In genomic region chr2:38406597-38407110, GRCh38 we compare ENCODE assay signal across 1 cellular context.
TF ChIP-seq lines count a peak whose summit lies in the region.

No MANE protein-coding gene starts in this region.

TF ChIP-seq in HepG2, 621 proteins besides CTCF, POLR2A, EP300 and RAD21 (continued from another document and continues in another):
- TF ChIP-seq, protein P1, sequence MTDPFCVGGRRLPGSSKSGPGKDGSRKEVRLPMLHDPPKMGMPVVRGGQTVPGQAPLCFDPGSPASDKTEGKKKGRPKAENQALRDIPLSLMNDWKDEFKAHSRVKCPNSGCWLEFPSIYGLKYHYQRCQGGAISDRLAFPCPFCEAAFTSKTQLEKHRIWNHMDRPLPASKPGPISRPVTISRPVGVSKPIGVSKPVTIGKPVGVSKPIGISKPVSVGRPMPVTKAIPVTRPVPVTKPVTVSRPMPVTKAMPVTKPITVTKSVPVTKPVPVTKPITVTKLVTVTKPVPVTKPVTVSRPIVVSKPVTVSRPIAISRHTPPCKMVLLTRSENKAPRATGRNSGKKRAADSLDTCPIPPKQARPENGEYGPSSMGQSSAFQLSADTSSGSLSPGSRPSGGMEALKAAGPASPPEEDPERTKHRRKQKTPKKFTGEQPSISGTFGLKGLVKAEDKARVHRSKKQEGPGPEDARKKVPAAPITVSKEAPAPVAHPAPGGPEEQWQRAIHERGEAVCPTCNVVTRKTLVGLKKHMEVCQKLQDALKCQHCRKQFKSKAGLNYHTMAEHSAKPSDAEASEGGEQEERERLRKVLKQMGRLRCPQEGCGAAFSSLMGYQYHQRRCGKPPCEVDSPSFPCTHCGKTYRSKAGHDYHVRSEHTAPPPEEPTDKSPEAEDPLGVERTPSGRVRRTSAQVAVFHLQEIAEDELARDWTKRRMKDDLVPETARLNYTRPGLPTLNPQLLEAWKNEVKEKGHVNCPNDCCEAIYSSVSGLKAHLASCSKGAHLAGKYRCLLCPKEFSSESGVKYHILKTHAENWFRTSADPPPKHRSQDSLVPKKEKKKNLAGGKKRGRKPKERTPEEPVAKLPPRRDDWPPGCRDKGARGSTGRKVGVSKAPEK (CRISPR knock-in tag; IDR thresholded peaks at IDR 0.05; ENCODE audit: borderline replicate concordance): no peak
- no peak for TF ChIP-seq AHR (CRISPR knock-in tag; IDR thresholded peaks at IDR 0.05)
- TF ChIP-seq ZNF563 (CRISPR knock-in tag; IDR thresholded peaks at IDR 0.05): peak; percentile 70; the same call in 1 of the 2 replicates
- TF ChIP-seq ZNF572 (CRISPR knock-in tag; IDR thresholded peaks at IDR 0.05): no peak
- TF ChIP-seq, protein P2, sequence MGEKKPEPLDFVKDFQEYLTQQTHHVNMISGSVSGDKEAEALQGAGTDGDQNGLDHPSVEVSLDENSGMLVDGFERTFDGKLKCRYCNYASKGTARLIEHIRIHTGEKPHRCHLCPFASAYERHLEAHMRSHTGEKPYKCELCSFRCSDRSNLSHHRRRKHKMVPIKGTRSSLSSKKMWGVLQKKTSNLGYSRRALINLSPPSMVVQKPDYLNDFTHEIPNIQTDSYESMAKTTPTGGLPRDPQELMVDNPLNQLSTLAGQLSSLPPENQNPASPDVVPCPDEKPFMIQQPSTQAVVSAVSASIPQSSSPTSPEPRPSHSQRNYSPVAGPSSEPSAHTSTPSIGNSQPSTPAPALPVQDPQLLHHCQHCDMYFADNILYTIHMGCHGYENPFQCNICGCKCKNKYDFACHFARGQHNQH (CRISPR knock-in tag; IDR thresholded peaks at IDR 0.05): peak; percentile 54; the same call in 1 of the 2 replicates
- no peak for TF ChIP-seq ZNF672 (CRISPR knock-in tag; IDR thresholded peaks at IDR 0.05)
- no peak for TF ChIP-seq SOX6 (IDR thresholded peaks at IDR 0.05)
- peak; percentile 88 for TF ChIP-seq SOX6 (CRISPR knock-in tag; IDR thresholded peaks at IDR 0.05)
- TF ChIP-seq CHD4 (IDR thresholded peaks at IDR 0.05; ENCODE audit: borderline replicate concordance, low read length): no peak
- TF ChIP-seq SNAI1 (CRISPR knock-in tag; IDR thresholded peaks at IDR 0.05; ENCODE audit: borderline replicate concordance): 0 out of 2 replicates have a peak, but pooled peaks have one; percentile 64
- 0 out of 2 replicates have a peak, but pooled peaks have one; percentile 33 for TF ChIP-seq ZNF160 (CRISPR knock-in tag; IDR thresholded peaks at IDR 0.05)
- no peak for TF ChIP-seq KDM1A (CRISPR knock-in tag; IDR thresholded peaks at IDR 0.05)
- no peak for TF ChIP-seq ZNF484 (CRISPR knock-in tag; IDR thresholded peaks at IDR 0.05; ENCODE audit: borderline replicate concordance, low read depth)
- TF ChIP-seq ZNF770 (CRISPR knock-in tag; IDR thresholded peaks at IDR 0.05): peak; percentile 13; the same call in 1 of the 2 replicates
- TF ChIP-seq SSRP1 (CRISPR knock-in tag; IDR thresholded peaks at IDR 0.05): peak; percentile 84; the same call in 1 of the 2 replicates
- no peak; the same call in 1 of the 2 replicates for TF ChIP-seq IRF2 (CRISPR knock-in tag; IDR thresholded peaks at IDR 0.05)
- peak; percentile 9; the same call in 1 of the 2 replicates for TF ChIP-seq ZNF605 (CRISPR knock-in tag; IDR thresholded peaks at IDR 0.05)
- TF ChIP-seq AKAP8 (CRISPR knock-in tag; IDR thresholded peaks at IDR 0.05): no peak
- TF ChIP-seq ZNF510 (CRISPR knock-in tag; IDR thresholded peaks at IDR 0.05; ENCODE audit: low read depth): no peak
- TF ChIP-seq ZNF124 (CRISPR knock-in tag; IDR thresholded peaks at IDR 0.05): 0 out of 2 replicates have a peak, but pooled peaks have one; percentile 25
- no peak for TF ChIP-seq EEA1 (CRISPR knock-in tag; IDR thresholded peaks at IDR 0.05; ENCODE audit: borderline replicate concordance)
- TF ChIP-seq YY1 (IDR thresholded peaks at IDR 0.05; ENCODE audit: insufficient read depth, insufficient replicate concordance, low read depth, low read length): peak; percentile 28
- no peak for TF ChIP-seq U2AF1 (optimal IDR thresholded peaks at IDR 0.05; ENCODE audit: low read depth, low read length)
- TF ChIP-seq FOXK1 (CRISPR knock-in tag; IDR thresholded peaks at IDR 0.05; ENCODE audit: borderline replicate concordance, low read depth): peak; percentile 85
- peak; percentile 87; the same call in 1 of the 2 replicates for TF ChIP-seq ZNF20 (CRISPR knock-in tag; IDR thresholded peaks at IDR 0.05)
- TF ChIP-seq ZNF879 (CRISPR knock-in tag; IDR thresholded peaks at IDR 0.05): no peak
- TF ChIP-seq ZSCAN25 (CRISPR knock-in tag; IDR thresholded peaks at IDR 0.05): no peak
- peak; percentile 18; the same call in 1 of the 2 replicates for TF ChIP-seq MIER2 (CRISPR knock-in tag; IDR thresholded peaks at IDR 0.05)
- TF ChIP-seq TEF (CRISPR knock-in tag; IDR thresholded peaks at IDR 0.05): 0 out of 2 replicates have a peak, but pooled peaks have one; percentile 14
- TF ChIP-seq AGO2 (optimal IDR thresholded peaks at IDR 0.05; ENCODE audit: low read depth, low read length): no peak
- TF ChIP-seq, protein P3, sequence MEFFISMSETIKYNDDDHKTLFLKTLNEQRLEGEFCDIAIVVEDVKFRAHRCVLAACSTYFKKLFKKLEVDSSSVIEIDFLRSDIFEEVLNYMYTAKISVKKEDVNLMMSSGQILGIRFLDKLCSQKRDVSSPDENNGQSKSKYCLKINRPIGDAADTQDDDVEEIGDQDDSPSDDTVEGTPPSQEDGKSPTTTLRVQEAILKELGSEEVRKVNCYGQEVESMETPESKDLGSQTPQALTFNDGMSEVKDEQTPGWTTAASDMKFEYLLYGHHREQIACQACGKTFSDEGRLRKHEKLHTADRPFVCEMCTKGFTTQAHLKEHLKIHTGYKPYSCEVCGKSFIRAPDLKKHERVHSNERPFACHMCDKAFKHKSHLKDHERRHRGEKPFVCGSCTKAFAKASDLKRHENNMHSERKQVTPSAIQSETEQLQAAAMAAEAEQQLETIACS (CRISPR knock-in tag; IDR thresholded peaks at IDR 0.05): no peak
- no peak for TF ChIP-seq FOXA1 (IDR thresholded peaks at IDR 0.05)
- peak; percentile 74 for TF ChIP-seq FOXA1 (CRISPR knock-in tag; IDR thresholded peaks at IDR 0.05)
- TF ChIP-seq ZNF780A (CRISPR knock-in tag; IDR thresholded peaks at IDR 0.05): no peak
- TF ChIP-seq KAT8 (CRISPR knock-in tag; IDR thresholded peaks at IDR 0.05): peak; percentile 54
- no peak for TF ChIP-seq ARNT (IDR thresholded peaks at IDR 0.05)
- no peak; the same call in 1 of the 2 replicates for TF ChIP-seq ZNF460 (CRISPR knock-in tag; IDR thresholded peaks at IDR 0.05; ENCODE audit: borderline replicate concordance)
- TF ChIP-seq, protein P4, sequence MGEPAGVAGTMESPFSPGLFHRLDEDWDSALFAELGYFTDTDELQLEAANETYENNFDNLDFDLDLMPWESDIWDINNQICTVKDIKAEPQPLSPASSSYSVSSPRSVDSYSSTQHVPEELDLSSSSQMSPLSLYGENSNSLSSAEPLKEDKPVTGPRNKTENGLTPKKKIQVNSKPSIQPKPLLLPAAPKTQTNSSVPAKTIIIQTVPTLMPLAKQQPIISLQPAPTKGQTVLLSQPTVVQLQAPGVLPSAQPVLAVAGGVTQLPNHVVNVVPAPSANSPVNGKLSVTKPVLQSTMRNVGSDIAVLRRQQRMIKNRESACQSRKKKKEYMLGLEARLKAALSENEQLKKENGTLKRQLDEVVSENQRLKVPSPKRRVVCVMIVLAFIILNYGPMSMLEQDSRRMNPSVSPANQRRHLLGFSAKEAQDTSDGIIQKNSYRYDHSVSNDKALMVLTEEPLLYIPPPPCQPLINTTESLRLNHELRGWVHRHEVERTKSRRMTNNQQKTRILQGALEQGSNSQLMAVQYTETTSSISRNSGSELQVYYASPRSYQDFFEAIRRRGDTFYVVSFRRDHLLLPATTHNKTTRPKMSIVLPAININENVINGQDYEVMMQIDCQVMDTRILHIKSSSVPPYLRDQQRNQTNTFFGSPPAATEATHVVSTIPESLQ (CRISPR knock-in tag; conservative IDR thresholded peaks at IDR 0.05): no peak
- no peak for TF ChIP-seq PPARG (CRISPR knock-in tag; conservative IDR thresholded peaks at IDR 0.05)
- no peak for TF ChIP-seq TBL1XR1 (IDR thresholded peaks at IDR 0.05; ENCODE audit: borderline replicate concordance, low read length, partially characterized antibody)
- no peak for TF ChIP-seq CREB1 (IDR thresholded peaks at IDR 0.05)
- TF ChIP-seq CREB1 (CRISPR knock-in tag; IDR thresholded peaks at IDR 0.05): peak; percentile 55
- peak; percentile 70; the same call in 1 of the 2 replicates for TF ChIP-seq ZNF12 (CRISPR knock-in tag; IDR thresholded peaks at IDR 0.05)
- TF ChIP-seq ZNF367 (CRISPR knock-in tag; IDR thresholded peaks at IDR 0.05; ENCODE audit: borderline replicate concordance): no peak
- no peak for TF ChIP-seq KDM5B (CRISPR knock-in tag; IDR thresholded peaks at IDR 0.05; ENCODE audit: borderline replicate concordance)
- TF ChIP-seq TBP (CRISPR knock-in tag; IDR thresholded peaks at IDR 0.05): no peak
- peak; percentile 39; the same call in 1 of the 2 replicates for TF ChIP-seq ZBTB21 (CRISPR knock-in tag; IDR thresholded peaks at IDR 0.05)
- no peak for TF ChIP-seq ZBTB26 (CRISPR knock-in tag; IDR thresholded peaks at IDR 0.05; ENCODE audit: borderline replicate concordance)
- peak; percentile 17; the same call in 1 of the 2 replicates for TF ChIP-seq TCF7 (IDR thresholded peaks at IDR 0.05; ENCODE audit: low read depth)
- no peak for TF ChIP-seq ZNF790 (CRISPR knock-in tag; IDR thresholded peaks at IDR 0.05; ENCODE audit: borderline replicate concordance)
- TF ChIP-seq ZBTB20 (CRISPR knock-in tag; IDR thresholded peaks at IDR 0.05; ENCODE audit: borderline replicate concordance, low read depth): 0 out of 2 replicates have a peak, but pooled peaks have one; percentile 18
- no peak for TF ChIP-seq ZNF33B (CRISPR knock-in tag; IDR thresholded peaks at IDR 0.05)
- peak; percentile 98 for TF ChIP-seq ZNF441 (CRISPR knock-in tag; IDR thresholded peaks at IDR 0.05; ENCODE audit: borderline replicate concordance)
- TF ChIP-seq, protein P5, sequence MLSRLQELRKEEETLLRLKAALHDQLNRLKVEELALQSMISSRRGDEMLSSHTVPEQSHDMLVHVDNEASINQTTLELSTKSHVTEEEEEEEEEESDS (CRISPR knock-in tag; IDR thresholded peaks at IDR 0.05; ENCODE audit: borderline replicate concordance): 0 out of 2 replicates have a peak, but pooled peaks have one; percentile 16
- TF ChIP-seq ZFP36 (IDR thresholded peaks at IDR 0.05; ENCODE audit: borderline replicate concordance, low read depth, low read length, partially characterized antibody): no peak
- peak; percentile 64 to 68; a peak in 2 of 4 replicates for TF ChIP-seq NR2F1 (CRISPR knock-in tag; IDR thresholded peaks at IDR 0.05)
- peak; percentile 65; the same call in 1 of the 2 replicates for TF ChIP-seq ATF1 (CRISPR knock-in tag; IDR thresholded peaks at IDR 0.05)
- TF ChIP-seq ZNF331 (CRISPR knock-in tag; IDR thresholded peaks at IDR 0.05): peak; percentile 47; the same call in 1 of the 2 replicates
- peak; percentile 91 for TF ChIP-seq NAIF1 (CRISPR knock-in tag; IDR thresholded peaks at IDR 0.05; ENCODE audit: borderline replicate concordance)
- no peak for TF ChIP-seq ZNF205 (CRISPR knock-in tag; IDR thresholded peaks at IDR 0.05)
- TF ChIP-seq FOXA3 (CRISPR knock-in tag; IDR thresholded peaks at IDR 0.05): peak; percentile 79
- TF ChIP-seq CBX5 (CRISPR knock-in tag; IDR thresholded peaks at IDR 0.05; ENCODE audit: borderline replicate concordance): peak; percentile 28; the same call in 1 of the 2 replicates
- TF ChIP-seq CREBL2 (CRISPR knock-in tag; IDR thresholded peaks at IDR 0.05; ENCODE audit: borderline replicate concordance): no peak
- peak; percentile 77; the same call in 1 of the 2 replicates for TF ChIP-seq SOX5 (CRISPR knock-in tag; IDR thresholded peaks at IDR 0.05; ENCODE audit: borderline replicate concordance)
- no peak for TF ChIP-seq TCF12 (IDR thresholded peaks at IDR 0.05)
- TF ChIP-seq TCF12 (CRISPR knock-in tag; IDR thresholded peaks at IDR 0.05): peak; percentile 82; the same call in 1 of the 2 replicates
- no peak for TF ChIP-seq ZNF850 (CRISPR knock-in tag; conservative IDR thresholded peaks at IDR 0.05)
